Comparison of ENCODE assay signal across 9 cellular contexts in genomic region chr14:97977711-97978261, GRCh38.
DNase-seq lines count a peak whose midpoint lies in the region; ATAC-seq and TF ChIP-seq lines count a peak whose summit lies in the region.
"Had no signal": no experiment of that assay in that cellular context is flagged by ENCODE, and none has a peak within 500 bp of the region (broad histone marks: within the 10 kb centered on the region; RNA-seq: fewer than 3 reads in every experiment).

No MANE protein-coding gene starts in this region.

- POLR2A ChIA-PET in HEK293T (lab: Yijun Ruan, JAX), result no interaction called here

- no peaks in the 10 kb centered on the region for H3K9me3 ChIP-seq in prostate gland
- no peaks in the 10 kb centered on the region for H3K9me3 ChIP-seq in thyroid gland

- H3K4me1 ChIP-seq in prostate gland (replicated peaks) (no peaks in the 10 kb centered on the region), thyroid gland (peaks cover 10 to 15% of the 10 kb centered on the region in 2 donors)

- DNase-seq in NCI-H2196 treated with DMSO at 0.1 percent for 48 hours (lab: John Stamatoyannopoulos, UW; ENCODE audit: unreplicated experiment), result peak; percentile 10
- peak; percentile 71 for DNase-seq in activated CD8-positive, alpha-beta memory T cell treated with anti-CD3 and anti-CD28 coated beads, Interleukin-2, amount 50 U/mL, for 4 hours
- peak; percentile 74 for DNase-seq in prostate gland (ENCODE audit: low spot score)
- peak; percentile 92 to 96 for DNase-seq in thyroid gland
- DNase-seq in HEK293T (ENCODE audit: extremely low spot score), result no peak
- DNase-seq in NCI-H2227 (lab: John Stamatoyannopoulos, UW; ENCODE audit: unreplicated experiment), result no peak
- DNase-seq: IMR-90 had no signal

- peak overlapping the region; percentile 37 to 62 for H3K27ac ChIP-seq in prostate gland
- H3K27ac ChIP-seq in thyroid gland, result peak overlapping the region; percentile 75 to 96 (median 82)

- H3K27me3 ChIP-seq in prostate gland (replicated peaks; ENCODE audit: insufficient read depth) (no peaks in the 10 kb centered on the region), thyroid gland (no peaks in the 10 kb centered on the region)

- TF ChIP-seq CTCF in prostate gland (IDR thresholded peaks at IDR 0.05), result no peak
- TF ChIP-seq CTCF in thyroid gland (IDR thresholded peaks at IDR 0.05), result no peak

- peak; percentile 91 for ATAC-seq in esophagus mucosa
- ATAC-seq in HG03095 (IDR thresholded peaks at IDR 0.05; ENCODE audit: unreplicated experiment), result no peak

- intact Hi-C loops in prostate gland (cut with DNase I), result no loop called here
- intact Hi-C loops in thyroid gland (cut with DNase I), result no loop called here

- H3K4me3 ChIP-seq in prostate gland (peak overlapping the region; percentile 5 to 21), thyroid gland (replicated peaks in 1 of 3) (peak overlapping the region in 2 of 3 donors; percentile 18 to 26)

- H3K36me3 ChIP-seq in prostate gland (no peaks in the 10 kb centered on the region), thyroid gland (no peaks in the 10 kb centered on the region)

- TF ChIP-seq POLR2A in prostate gland (IDR thresholded peaks at IDR 0.05) (no peak), thyroid gland (IDR thresholded peaks at IDR 0.05) (peak in 1 of 2 donors; percentile 55)

- WGBS in prostate gland, result 12% methylated on average over 17 of the region's 17 CpGs
- WGBS in thyroid gland, 2 donors, result 28 to 30% methylated on average over 5 to 10 of the region's 17 CpGs

- CTCF ChIA-PET in HEK293T (lab: Yijun Ruan, JAX), result no interaction called here

TF ChIP-seq in HEK293T, 16 proteins besides CTCF, POLR2A, EP300 and RAD21:
- no peak for TF ChIP-seq FOXM1 (IDR thresholded peaks at IDR 0.05; ENCODE audit: borderline replicate concordance)

Comparison
In these comparisons a context has a peak if more than half of its experiments do, and no peak if none do; other contexts are left out.
1. DNase-seq: peak in NCI-H2196 treated with DMSO at 0.1 percent for 48 hours (single experiment), activated CD8-positive, alpha-beta memory T cell treated with anti-CD3 and anti-CD28 coated beads, Interleukin-2, amount 50 U/mL, for 4 hours (single experiment), prostate gland (single experiment) and thyroid gland (2 of 2); none in HEK293T (single experiment) and NCI-H2227 (single experiment).